In genomic region chr2:237854295-237854694, GRCh38 we compare ENCODE assay signal across 33 cellular contexts.
"Had no signal": no experiment of that assay in that cellular context is flagged by ENCODE, and none has a peak within 500 bp of the region (broad histone marks: within the 10 kb centered on the region; RNA-seq: fewer than 3 reads in every experiment).

No MANE protein-coding gene starts in this region.

- H3K36me3 Mint-ChIP-seq: activated naive CD4-positive, alpha-beta T cell treated with anti-CD3 and anti-CD28 coated beads, Interleukin-2, amount 50 U/mL, for 24 hours; activated naive CD8-positive, alpha-beta T cell treated with anti-CD3 and anti-CD28 coated beads for 36 hours had no signal

- ATAC-seq: activated CD8-positive, alpha-beta T cell treated with anti-CD3 and anti-CD28 coated beads for 36 hours; activated naive CD8-positive, alpha-beta T cell treated with anti-CD3 and anti-CD28 coated beads, Interleukin-2, amount 50 U/mL, for 24 hours; activated T-cell treated with anti-CD3 and anti-CD28 coated beads, Interleukin-2, amount 50 U/mL, for 4 hours; foreskin keratinocyte; gastrocnemius medialis; heart left ventricle had no signal

- H3K9me3 ChIP-seq: adrenal gland, gastrocnemius medialis had no signal

- H3K27ac ChIP-seq: adrenal gland, brain microvascular endothelial cell, coronary artery, dorsolateral prefrontal cortex, esophagus muscularis mucosa, foreskin keratinocyte, gastrocnemius medialis, heart left ventricle had no signal

- H3K4me3 Mint-ChIP-seq: activated CD8-positive, alpha-beta T cell treated with anti-CD3 and anti-CD28 coated beads for 36 hours; activated naive CD4-positive, alpha-beta T cell treated with anti-CD3 and anti-CD28 coated beads for 36 hours; activated naive CD4-positive, alpha-beta T cell treated with anti-CD3 and anti-CD28 coated beads, Interleukin-2, amount 50 U/mL, for 24 hours; activated naive CD8-positive, alpha-beta T cell treated with anti-CD3 and anti-CD28 coated beads for 36 hours; activated naive CD8-positive, alpha-beta T cell treated with anti-CD3 and anti-CD28 coated beads, Interleukin-2, amount 50 U/mL, for 24 hours; activated T-cell treated with anti-CD3 and anti-CD28 coated beads, Interleukin-2, amount 50 U/mL, for 4 hours; activated T-helper 1 cell treated with anti-CD3 and anti-CD28 coated beads, Interleukin-12 subunit alpha, Interleukin-12 subunit beta, Interleukin-2, Interleukin-4 antibody, amounts not matched to agents 30 ng/mL and 10 ng/mL and 1 ng/mL, durations not matched to agents 14 hours and 24 hours and 36 hours; central memory CD8-positive, alpha-beta T cell; dendritic cell treated with granulocyte-macrophage colony-stimulating factor and Interleukin-4, amounts not matched to agents 40 ng/mL and 50 ng/mL, for 4 days; endodermal cell had no signal

- H3K27ac Mint-ChIP-seq: activated CD8-positive, alpha-beta T cell treated with anti-CD3 and anti-CD28 coated beads for 36 hours; activated naive CD4-positive, alpha-beta T cell treated with anti-CD3 and anti-CD28 coated beads for 36 hours; activated naive CD4-positive, alpha-beta T cell treated with anti-CD3 and anti-CD28 coated beads, Interleukin-2, amount 50 U/mL, for 24 hours; activated naive CD8-positive, alpha-beta T cell treated with anti-CD3 and anti-CD28 coated beads for 36 hours; activated naive CD8-positive, alpha-beta T cell treated with anti-CD3 and anti-CD28 coated beads, Interleukin-2, amount 50 U/mL, for 24 hours; activated T-helper 1 cell treated with anti-CD3 and anti-CD28 coated beads, Interleukin-12 subunit alpha, Interleukin-12 subunit beta, Interleukin-2, Interleukin-4 antibody, amounts not matched to agents 30 ng/mL and 10 ng/mL and 1 ng/mL, durations not matched to agents 14 hours and 24 hours and 36 hours; activated T-helper 2 cell treated with anti-CD3 and anti-CD28 coated beads, Interferon-gamma antibody, Interleukin-2, Interleukin-4, amounts not matched to agents 10 μg/mL and 5 μg/mL and 100 μg/mL, durations not matched to agents 14 hours and 24 hours and 36 hours; dendritic cell treated with granulocyte-macrophage colony-stimulating factor and Interleukin-4, amounts not matched to agents 40 ng/mL and 50 ng/mL, for 4 days; endodermal cell had no signal

- DNase-seq: activated CD4-positive, alpha-beta T cell treated with anti-CD3 and anti-CD28 coated beads for 4 hours; activated CD4-positive, alpha-beta T cell treated with anti-CD3 and anti-CD28 coated beads, Interleukin-2, amount 50 U/mL, for 1 hour; activated CD4-positive, alpha-beta T cell treated with anti-CD3 and anti-CD28 coated beads, Interleukin-2, amount 50 U/mL, for 48 hours; activated CD4-positive, CD25-positive, alpha-beta regulatory T cell; activated CD4-positive, CD25-positive, alpha-beta regulatory T cell treated with anti-CD3 and anti-CD28 coated beads, Interleukin-2, amount 50 U/mL, for 72 hours; activated CD8-positive, alpha-beta memory T cell treated with anti-CD3 and anti-CD28 coated beads for 24 hours; activated CD8-positive, alpha-beta T cell treated with anti-CD3 and anti-CD28 coated beads for 36 hours; activated effector memory CD4-positive, alpha-beta T cell treated with anti-CD3 and anti-CD28 coated beads, Interleukin-2, amount 50 U/mL, for 16 hours; activated naive CD4-positive, alpha-beta T cell treated with anti-CD3 and anti-CD28 coated beads for 36 hours; activated naive CD8-positive, alpha-beta T cell treated with anti-CD3 and anti-CD28 coated beads for 36 hours; activated naive CD8-positive, alpha-beta T cell treated with anti-CD3 and anti-CD28 coated beads, Interleukin-2, amount 50 U/mL, for 24 hours; activated T-cell treated with anti-CD3 and anti-CD28 coated beads, Interleukin-2, amount 50 U/mL, for 4 hours; adrenal gland; amygdala; aorta; brain microvascular endothelial cell; dorsolateral prefrontal cortex; effector memory CD4-positive, alpha-beta T cell; endodermal cell; erythroblast; foreskin keratinocyte; gastrocnemius medialis; glutamatergic neuron; heart left ventricle; T-helper 1 cell; T-helper 2 cell had no signal
